Comparison of ENCODE assay signal across 7 cellular contexts in genomic region chr7:65307651-65308299, GRCh38.
DNase-seq lines count a peak whose midpoint lies in the region; TF ChIP-seq lines count a peak whose summit lies in the region.

No MANE protein-coding gene starts in this region.

- no peak overlapping the region for H2BK5ac ChIP-seq in H9 (ENCODE audit: insufficient read length, low read length)

- no peaks in the 10 kb centered on the region for H3K27me3 Mint-ChIP-seq in H9 (ENCODE audit: low read depth)
- peaks cover 0 to 6% (median 3%) of the 10 kb centered on the region in 3 donors for H3K27me3 Mint-ChIP-seq in immature natural killer cell (ENCODE audit: low read depth in 3 of 3)

- H3K27me3 ChIP-seq in H9 (ENCODE audit: insufficient read depth, low read length): no peaks in the 10 kb centered on the region
- H3K27me3 ChIP-seq in brain microvascular endothelial cell (replicated peaks): no peaks in the 10 kb centered on the region

- H3T11ph ChIP-seq in H9 (ENCODE audit: low read length): no peak overlapping the region

- DNase-seq in GM10248 (ENCODE audit: extremely low spot score) (peak; percentile 58), H9 (peak; percentile 75), NCI-H1105 (lab: John Stamatoyannopoulos, UW) (peak; percentile 76), T-helper 9 cell (peak; percentile 12), brain microvascular endothelial cell (peak; percentile 45), immature natural killer cell (peak; percentile 49 to 65 (median 53))
- peak; percentile 22 to 41 for DNase-seq in stimulated activated CD4-positive, alpha-beta T cell treated with anti-CD3 and anti-CD28 coated beads, Interleukin-2, amount 100 ng/mL, for 24 hours

- POLR2A ChIA-PET in GM10248 (lab: Yijun Ruan, JAX): no interaction called here

- no peaks in the 10 kb centered on the region for H3K79me1 ChIP-seq in H9 (ENCODE audit: insufficient read depth, low read depth, low read length, poor library complexity, severe bottlenecking)

- H3K9me3 ChIP-seq in H9 (ENCODE audit: control insufficient read depth, low read depth, low read length): no peaks in the 10 kb centered on the region

- no peak overlapping the region for H2AK5ac ChIP-seq in H9 (ENCODE audit: insufficient read length, low read length)

- no peak overlapping the region for H4K91ac ChIP-seq in H9 (ENCODE audit: insufficient read length, low read depth, low read length)

- in situ Hi-C loops in brain microvascular endothelial cell (cut with HindIII; ENCODE audit: low pct_ligation_motif_present, low sequenced_read_pairs): no loop called here

- no peak overlapping the region for H2BK20ac ChIP-seq in H9 (ENCODE audit: low read depth, low read length, poor library complexity, severe bottlenecking)

- no peaks in the 10 kb centered on the region for H3K79me2 ChIP-seq in H9 (ENCODE audit: insufficient read depth, low read length)

- no peak overlapping the region for H2AFZ ChIP-seq in H9 (ENCODE audit: low read length)

- H3K4me2 ChIP-seq in H9 (ENCODE audit: insufficient read depth, insufficient read length, low read length): no peak overlapping the region

- no peak overlapping the region for H3K23ac ChIP-seq in H9 (ENCODE audit: insufficient read length, low read depth, low read length)

- 0 out of 4 replicates have a peak, but pooled peaks cover 0 to 3% of the 10 kb centered on the region in 2 experiments for H3K4me1 Mint-ChIP-seq in H9
- H3K4me1 Mint-ChIP-seq in immature natural killer cell: no peaks in the 10 kb centered on the region

- CTCF ChIA-PET in GM10248 (lab: Yijun Ruan, JAX): interaction anchor here (0.6 to 4.2 kb wide), 33 partner anchors 8 to 513 kb away, joined by 3 to 34 read pairs (median 4); partner anchors contain the start of genes ZNF138 and ZNF92

- H3K4me3 Mint-ChIP-seq in H9 (no peak overlapping the region), immature natural killer cell (no peak overlapping the region)

- H2BK15ac ChIP-seq in H9 (ENCODE audit: low read depth, low read length): no peak overlapping the region

- H3K9ac ChIP-seq in H9 (ENCODE audit: extremely low read depth, insufficient read length, low read length): no peak overlapping the region

- H3K4ac ChIP-seq in H9 (ENCODE audit: low read depth, low read length): no peak overlapping the region

- no peak overlapping the region for H3K56ac ChIP-seq in H9 (ENCODE audit: insufficient read length, low read depth, low read length)

- no peak overlapping the region for H3K27ac Mint-ChIP-seq in H9
- H3K27ac Mint-ChIP-seq in immature natural killer cell: no peak overlapping the region

- no peaks in the 10 kb centered on the region for H3K23me2 ChIP-seq in H9 (ENCODE audit: insufficient read length, low read depth, low read length, poor library complexity, severe bottlenecking)

- H4K20me1 ChIP-seq in H9 (ENCODE audit: control insufficient read depth, insufficient read depth, insufficient read length): no peaks in the 10 kb centered on the region

- H2BK120ac ChIP-seq in H9 (ENCODE audit: low read depth, low read length, poor library complexity, severe bottlenecking): no peak overlapping the region

- H4K5ac ChIP-seq in H9 (ENCODE audit: insufficient read length, low read depth, low read length): no peak overlapping the region

- H3K9me3 Mint-ChIP-seq in H9: no peaks in the 10 kb centered on the region
- H3K9me3 Mint-ChIP-seq in immature natural killer cell: no peaks in the 10 kb centered on the region

- no peak overlapping the region for H3K27ac ChIP-seq in H9 (ENCODE audit: insufficient read length, low read depth, low read length)
- H3K27ac ChIP-seq in brain microvascular endothelial cell: no peak overlapping the region

- H3K4me1 ChIP-seq in H9 (ENCODE audit: insufficient read depth, low read length): no peaks in the 10 kb centered on the region; the same call in 1 of the 2 replicates

- no peak overlapping the region for H3K14ac ChIP-seq in H9 (ENCODE audit: insufficient read depth, low read length)

- WGBS in H9 (ENCODE audit: extremely low coverage, insufficient read length, low lambda C conversion rate): no CpG with 5 or more reads among the region's 8 CpGs

- no peak overlapping the region for H2BK12ac ChIP-seq in H9 (ENCODE audit: insufficient read length, low read depth, low read length)

- H3K36me3 Mint-ChIP-seq in H9 (ENCODE audit: insufficient read depth in 1 of 3, low read depth in 3 of 3) (peaks cover 0 to 5% (median 0%) of the 10 kb centered on the region in 3 experiments; a peak in 2 of 7 replicates), immature natural killer cell (no peaks in the 10 kb centered on the region)

- no peak overlapping the region for H4K8ac ChIP-seq in H9 (replicated peaks; ENCODE audit: insufficient read length, low read depth, low read length)

- no peak overlapping the region for H3K18ac ChIP-seq in H9 (ENCODE audit: insufficient read length, low read depth, low read length)

- H3K36me3 ChIP-seq in brain microvascular endothelial cell (replicated peaks): no peaks in the 10 kb centered on the region

- no peak overlapping the region for H3K4me3 ChIP-seq in brain microvascular endothelial cell (ENCODE audit: low read depth, low read length)

- TF ChIP-seq CTCF in GM10248 (IDR thresholded peaks at IDR 0.05; ENCODE audit: control extremely low read depth, extremely low read depth, low read depth, missing control alignments) (peak; percentile 80), H9 (conservative IDR thresholded peaks at IDR 0.05) (peak; percentile 93), brain microvascular endothelial cell (IDR thresholded peaks at IDR 0.05; ENCODE audit: low read depth, low read length, missing control alignments) (peak; percentile 88)

Comparison
In these comparisons a context has a peak if more than half of its experiments do, and no peak if none do; other contexts are left out.
1. DNase-seq: peak in every context shown above with its lines; median percentile 76 in NCI-H1105; 75 in H9; 58 in GM10248; 53 in immature natural killer cell; 45 in brain microvascular endothelial cell; 32 in stimulated activated CD4-positive, alpha-beta T cell treated with anti-CD3 and anti-CD28 coated beads, Interleukin-2, amount 100 ng/mL, for 24 hours; 12 in T-helper 9 cell.